Comparison of ENCODE assay signal across 15 cellular contexts in the genomic region with DNA sequence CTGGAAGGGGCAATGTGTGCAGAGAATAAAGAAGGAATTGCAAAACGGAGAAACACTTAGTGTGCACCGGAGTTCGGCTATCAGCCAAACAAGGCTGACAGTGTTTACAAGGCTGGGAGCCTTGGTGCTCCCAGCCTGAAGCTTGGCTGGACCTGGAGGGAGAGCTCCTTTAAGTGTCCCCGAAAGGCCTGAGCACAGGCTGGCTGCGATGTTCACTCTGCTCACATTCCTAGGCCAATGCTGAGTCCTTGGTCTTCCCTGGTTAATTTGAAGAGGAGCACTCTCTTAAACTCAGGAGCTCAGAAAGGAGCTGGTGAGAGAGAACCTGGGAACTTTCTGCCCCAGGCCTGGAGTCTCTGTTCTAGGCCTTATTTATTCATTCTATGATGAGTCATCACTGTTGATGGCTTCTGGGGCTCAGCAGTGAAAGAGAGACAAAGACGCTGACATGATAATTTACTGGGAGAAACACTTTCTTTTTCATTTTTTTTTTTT.
A peak's percentile ranks its signal among the peaks of the same experiment; 100 is the strongest.
DNase-seq lines count a peak whose midpoint lies in the region; ATAC-seq and TF ChIP-seq lines count a peak whose summit lies in the region.
"Had no signal": no experiment of that assay in that cellular context is flagged by ENCODE, and none has a peak within 500 bp of the region (broad histone marks: within the 10 kb centered on the region; RNA-seq: fewer than 3 reads in every experiment).

No MANE protein-coding gene starts in this region.

- no peak overlapping the region for H3K23ac ChIP-seq in mesenchymal stem cell (ENCODE audit: low read length in 2 of 2)

- no peak overlapping the region for H3K4ac ChIP-seq in mesenchymal stem cell (ENCODE audit: low read depth in 1 of 2, low read length in 2 of 2)

- TF ChIP-seq CTCF in chondrocyte (IDR thresholded peaks at IDR 0.05) (no peak), GM13976 (IDR thresholded peaks at IDR 0.05; ENCODE audit: borderline replicate concordance, control extremely low read depth, extremely low read depth, insufficient read depth, missing control alignments) (no peak)

- peaks cover 3% of the 10 kb centered on the region for H3K4me1 ChIP-seq in mesenchymal stem cell (ENCODE audit: control insufficient read depth, insufficient read depth, low read depth, low read length)

- H3K4me3 ChIP-seq in mesenchymal stem cell (ENCODE audit: insufficient read depth in 1 of 2, low read depth in 1 of 2, low read length in 2 of 2), result no peak overlapping the region

- peak overlapping the region; percentile 65 for H4K91ac ChIP-seq in mesenchymal stem cell (ENCODE audit: low read length)

- no peaks in the 10 kb centered on the region for H3K27me3 Mint-ChIP-seq in chondrocyte (ENCODE audit: low read depth)
- no peaks in the 10 kb centered on the region for H3K27me3 Mint-ChIP-seq in activated T-cell treated with anti-CD3 and anti-CD28 coated beads, Interleukin-2, amount 50 U/mL, for 72 hours (ENCODE audit: low read depth)
- H3K27me3 Mint-ChIP-seq: naive B cell had no signal

- peak overlapping the region; percentile 23 for H2BK15ac ChIP-seq in mesenchymal stem cell (ENCODE audit: low read depth, poor library complexity, severe bottlenecking)

- H3K4me3 Mint-ChIP-seq in chondrocyte (ENCODE audit: unreplicated experiment), result no peak overlapping the region
- no peak overlapping the region for H3K4me3 Mint-ChIP-seq in activated T-cell treated with anti-CD3 and anti-CD28 coated beads, Interleukin-2, amount 50 U/mL, for 72 hours
- H3K4me3 Mint-ChIP-seq: CD14-positive monocyte had no signal

- no peaks in the 10 kb centered on the region for H3K9me3 ChIP-seq in mesenchymal stem cell (ENCODE audit: control insufficient read depth, low read length)

- ATAC-seq in activated T-cell treated with anti-CD3 and anti-CD28 coated beads, Interleukin-2, amount 50 U/mL, for 72 hours (replicated peaks in 1 of 2), result no peak
- no peak for ATAC-seq in GM18868 (IDR thresholded peaks at IDR 0.05; ENCODE audit: unreplicated experiment)
- no peak for ATAC-seq in GM21737 (IDR thresholded peaks at IDR 0.05; ENCODE audit: unreplicated experiment)
- ATAC-seq: activated CD4-positive, CD25-positive, alpha-beta regulatory T cell treated with anti-CD3 and anti-CD28 coated beads, Interleukin-2, amount 50 U/mL, for 24 hours had no signal

- no peaks in the 10 kb centered on the region for H3K36me3 ChIP-seq in mesenchymal stem cell (ENCODE audit: control insufficient read depth in 1 of 2, insufficient read depth in 2 of 2, low read depth in 1 of 2, low read length in 2 of 2)

- peak overlapping the region; percentile 79 to 87 for H3K18ac ChIP-seq in mesenchymal stem cell (ENCODE audit: low read depth in 1 of 2, low read length in 2 of 2)

- no peak overlapping the region for H2AFZ ChIP-seq in mesenchymal stem cell (ENCODE audit: low read depth, low read length)

- H3K36me3 Mint-ChIP-seq in chondrocyte (ENCODE audit: low read depth), result no peaks in the 10 kb centered on the region
- H3K36me3 Mint-ChIP-seq in activated T-cell treated with anti-CD3 and anti-CD28 coated beads, Interleukin-2, amount 50 U/mL, for 72 hours (ENCODE audit: insufficient read depth in 2 of 2), result no peaks in the 10 kb centered on the region
- H3K36me3 Mint-ChIP-seq: CD14-positive monocyte, naive B cell had no signal

- H3K4me1 Mint-ChIP-seq in chondrocyte (ENCODE audit: low read depth), result peaks cover 35% of the 10 kb centered on the region
- no peaks in the 10 kb centered on the region for H3K4me1 Mint-ChIP-seq in activated T-cell treated with anti-CD3 and anti-CD28 coated beads, Interleukin-2, amount 50 U/mL, for 72 hours (ENCODE audit: low read depth)
- H3K4me1 Mint-ChIP-seq: CD14-positive monocyte, naive B cell had no signal

- peak overlapping the region; percentile 75 for H4K8ac ChIP-seq in mesenchymal stem cell (ENCODE audit: low read length)

- H3K27ac Mint-ChIP-seq in chondrocyte (ENCODE audit: unreplicated experiment), result peak overlapping the region; percentile 87
- H3K27ac Mint-ChIP-seq in activated T-cell treated with anti-CD3 and anti-CD28 coated beads, Interleukin-2, amount 50 U/mL, for 72 hours, result no peak overlapping the region
- H3K27ac Mint-ChIP-seq: CD14-positive monocyte, naive B cell had no signal

- no peak overlapping the region for H3K4me2 ChIP-seq in mesenchymal stem cell (ENCODE audit: low read length, poor library complexity, severe bottlenecking)

- H2BK12ac ChIP-seq in mesenchymal stem cell (ENCODE audit: low read length in 2 of 2), result peak overlapping the region; percentile 59 to 84

- in situ Hi-C loops in GM13976 (cut with MboI; ENCODE audit: low sequenced_read_pairs, unreplicated experiment), result no loop called here

- H2AK5ac ChIP-seq in mesenchymal stem cell (ENCODE audit: low read length, severe bottlenecking), result no peak overlapping the region

- H3K27me3 ChIP-seq in mesenchymal stem cell (ENCODE audit: control insufficient read depth in 1 of 2, insufficient read depth in 1 of 2, low read length in 2 of 2), result no peaks in the 10 kb centered on the region

- no peaks in the 10 kb centered on the region for H3K9me3 Mint-ChIP-seq in chondrocyte (ENCODE audit: low read depth)
- H3K9me3 Mint-ChIP-seq in activated T-cell treated with anti-CD3 and anti-CD28 coated beads, Interleukin-2, amount 50 U/mL, for 72 hours, result no peaks in the 10 kb centered on the region

- H2BK5ac ChIP-seq in mesenchymal stem cell (ENCODE audit: low read depth, low read length, poor library complexity, severe bottlenecking), result no peak overlapping the region

- H3K79me1 ChIP-seq in mesenchymal stem cell (replicated peaks; ENCODE audit: low read length, poor library complexity, severe bottlenecking), result no peaks in the 10 kb centered on the region

- H3K9ac ChIP-seq in mesenchymal stem cell (ENCODE audit: low read length), result peak overlapping the region; percentile 66

- DNase-seq in AG20443 (ENCODE audit: low spot score), result peak; percentile 73
- DNase-seq in NCI-H226, result peak; percentile 53
- no peak for DNase-seq in chondrocyte (ENCODE audit: low spot score)
- DNase-seq in mesenchymal stem cell, result peak; percentile 92
- DNase-seq in GM13976 (ENCODE audit: low spot score), result no peak
- no peak for DNase-seq in activated T-cell treated with anti-CD3 and anti-CD28 coated beads, Interleukin-2, amount 50 U/mL, for 72 hours
- DNase-seq: activated effector memory CD4-positive, alpha-beta T cell treated with anti-CD3 and anti-CD28 coated beads, Interleukin-2, amount 50 U/mL, for 16 hours; naive B cell; NCI-H1436; stimulated activated CD8-positive, alpha-beta memory T cell treated with anti-CD3 and anti-CD28 coated beads, Interleukin-4, amount 100 ng/mL, for 48 hours had no signal

- H2BK120ac ChIP-seq in mesenchymal stem cell (ENCODE audit: low read depth, low read length), result peak overlapping the region; percentile 83

- no peak overlapping the region for H3K14ac ChIP-seq in mesenchymal stem cell (ENCODE audit: low read length in 2 of 2)

- 11% methylated on average over 5 of the region's 6 CpGs for WGBS in mesenchymal stem cell

- no peak overlapping the region for H3K27ac ChIP-seq in mesenchymal stem cell (ENCODE audit: low read length, poor library complexity, severe bottlenecking)
- H3K27ac ChIP-seq: HL-60 had no signal

Comparison
In these comparisons a context has a peak if more than half of its experiments do, and no peak if none do; other contexts are left out.
1. DNase-seq: peak in AG20443 (single experiment), NCI-H226 (single experiment) and mesenchymal stem cell (single experiment); none in chondrocyte (single experiment), GM13976 (single experiment) and activated T-cell treated with anti-CD3 and anti-CD28 coated beads, Interleukin-2, amount 50 U/mL, for 72 hours (0 of 2).